In the genomic region with DNA sequence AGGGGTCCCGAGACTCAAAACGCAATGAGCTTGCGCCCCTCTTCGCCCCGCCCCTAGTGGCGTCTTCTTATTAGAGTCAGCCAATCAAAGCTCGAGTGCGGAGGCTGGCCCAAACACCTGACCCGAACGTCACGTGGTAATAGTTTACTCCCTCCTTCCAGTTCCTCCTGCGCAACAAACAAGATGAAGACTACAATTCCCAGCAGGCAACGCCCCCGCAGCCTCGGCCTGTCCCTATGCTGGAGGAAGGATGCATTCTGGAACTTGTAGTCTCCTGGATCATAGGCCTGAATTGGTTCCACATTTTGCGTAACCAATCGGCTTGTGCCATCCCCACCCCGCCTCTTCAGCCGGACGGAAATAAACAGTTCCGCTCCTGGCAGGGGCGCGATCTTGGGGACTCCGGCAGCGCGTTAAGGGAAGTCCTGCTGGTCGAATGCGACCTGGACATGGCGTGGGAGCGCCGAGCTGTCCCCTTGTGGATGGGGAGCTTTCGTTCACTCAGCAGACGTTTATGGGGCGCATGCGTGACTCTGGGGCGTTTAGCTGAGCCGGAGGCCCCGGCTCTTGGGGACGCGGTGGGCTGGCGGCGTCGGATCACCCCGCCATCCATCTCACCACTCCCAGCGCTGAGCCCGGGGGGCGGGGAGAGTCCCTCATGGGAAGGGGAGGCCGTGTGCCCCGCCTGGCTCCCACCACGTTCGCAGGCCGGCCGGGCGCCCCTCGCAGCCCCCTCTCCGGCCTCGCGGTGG, we compare ENCODE assay signal across 8 cellular contexts.
DNase-seq lines count a peak whose midpoint lies in the region; ATAC-seq lines count a peak whose summit lies in the region.

A gene (minus strand): TSS at position 26 of the 752 bp plus-strand sequence. CDS start 38 bp downstream, outside the sequence.

- ATAC-seq in GM19043 (IDR thresholded peaks at IDR 0.05; ENCODE audit: low read depth, unreplicated experiment), result peak; percentile 81
- ATAC-seq in HG03378 (IDR thresholded peaks at IDR 0.05; ENCODE audit: unreplicated experiment), result peak; percentile 88
- ATAC-seq in activated CD4-positive, CD25-positive, alpha-beta regulatory T cell treated with anti-CD3 and anti-CD28 coated beads, Interleukin-2, amount 50 U/mL, for 24 hours, result peak; percentile 90 to 93

- DNase-seq in Ammon's horn (ENCODE audit: low spot score), result peak; percentile 100
- DNase-seq in NCI-H446 treated with DMSO at 0.1 percent for 48 hours (lab: John Stamatoyannopoulos, UW), result peak; percentile 100
- DNase-seq in cerebellar cortex (ENCODE audit: low spot score), result peak; percentile 100
- DNase-seq in islet precursor cell, result peak; percentile 100
- DNase-seq in stimulated activated CD4-positive, alpha-beta T cell treated with anti-CD3 and anti-CD28 coated beads, Interleukin-12 subunit alpha, Interleukin-12 subunit beta, amount 100 ng/mL, for 48 hours (ENCODE audit: low read depth in 2 of 3, low spot score in 1 of 3), result peak; percentile 97 to 98 (median 97)

Comparison
In these comparisons a context has a peak if more than half of its experiments do, and no peak if none do; other contexts are left out.
1. Peak in every context shown above with its lines: DNase-seq and ATAC-seq.